1 cellular context compared by ENCODE assay signal in the genomic region with DNA sequence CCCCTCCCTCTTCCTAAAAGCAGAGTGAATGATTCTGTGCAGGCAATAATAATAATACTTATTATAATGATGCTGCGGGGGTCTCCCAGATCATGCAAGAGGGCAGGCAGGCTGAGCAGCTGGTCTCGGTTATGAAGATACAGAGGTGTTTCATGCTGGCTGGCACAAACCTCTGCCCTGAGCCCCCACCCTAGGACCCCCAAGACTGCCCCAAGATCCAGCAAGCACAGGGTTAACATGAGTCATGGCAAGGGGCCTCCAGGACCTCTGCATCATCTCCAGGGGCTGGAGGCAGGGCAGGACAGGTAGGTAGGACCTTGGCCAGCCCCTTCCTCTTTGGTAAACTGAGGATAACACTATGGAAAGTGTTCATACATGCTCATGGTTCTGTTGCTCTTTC.
TF ChIP-seq lines count a peak whose summit lies in the region.

No MANE protein-coding gene starts in this region.

TF ChIP-seq in H1, 55 proteins besides CTCF, POLR2A, EP300 and RAD21:
- TF ChIP-seq KDM5A (IDR thresholded peaks at IDR 0.05; ENCODE audit: low read length): no peak
- no peak for TF ChIP-seq HDAC6 (IDR thresholded peaks at IDR 0.05; ENCODE audit: low read depth, low read length)
- no peak for TF ChIP-seq KDM4A (IDR thresholded peaks at IDR 0.05; ENCODE audit: low read depth, low read length, severe bottlenecking)
- TF ChIP-seq CEBPB (IDR thresholded peaks at IDR 0.05; ENCODE audit: low read depth, low read length): no peak
- TF ChIP-seq, protein P1, sequence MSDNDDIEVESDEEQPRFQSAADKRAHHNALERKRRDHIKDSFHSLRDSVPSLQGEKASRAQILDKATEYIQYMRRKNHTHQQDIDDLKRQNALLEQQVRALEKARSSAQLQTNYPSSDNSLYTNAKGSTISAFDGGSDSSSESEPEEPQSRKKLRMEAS (IDR thresholded peaks at IDR 0.05): no peak
- TF ChIP-seq NRF1 (IDR thresholded peaks at IDR 0.05; ENCODE audit: low read depth, low read length): no peak
- TF ChIP-seq TBP (IDR thresholded peaks at IDR 0.05; ENCODE audit: low read depth, low read length): no peak
- TF ChIP-seq GTF2F1 (IDR thresholded peaks at IDR 0.05; ENCODE audit: borderline replicate concordance, low read depth, low read length): no peak
- TF ChIP-seq JUND (IDR thresholded peaks at IDR 0.05; ENCODE audit: low read length): no peak
- no peak for TF ChIP-seq BRCA1 (IDR thresholded peaks at IDR 0.05; ENCODE audit: low read depth, low read length)
- TF ChIP-seq RFX5 (IDR thresholded peaks at IDR 0.05; ENCODE audit: borderline replicate concordance, low read depth, low read length): no peak
- TF ChIP-seq, protein P2, sequence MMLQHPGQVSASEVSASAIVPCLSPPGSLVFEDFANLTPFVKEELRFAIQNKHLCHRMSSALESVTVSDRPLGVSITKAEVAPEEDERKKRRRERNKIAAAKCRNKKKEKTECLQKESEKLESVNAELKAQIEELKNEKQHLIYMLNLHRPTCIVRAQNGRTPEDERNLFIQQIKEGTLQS (IDR thresholded peaks at IDR 0.05; ENCODE audit: insufficient read depth, low read depth, low read length): no peak
- no peak for TF ChIP-seq EGR1 (IDR thresholded peaks at IDR 0.05; ENCODE audit: borderline replicate concordance, low read depth, low read length)
- TF ChIP-seq CHD2 (IDR thresholded peaks at IDR 0.05; ENCODE audit: low read length): no peak
- no peak for TF ChIP-seq SIN3A (conservative IDR thresholded peaks at IDR 0.05 in 1 of 2, IDR thresholded peaks at IDR 0.05 in 1 of 2; ENCODE audit: low read depth in 1 of 2, low read length in 2 of 2)
- no peak for TF ChIP-seq KDM1A (IDR thresholded peaks at IDR 0.05; ENCODE audit: borderline replicate concordance, low read length)
